ENCODE assay signal across 19 cellular contexts in the genomic region with DNA sequence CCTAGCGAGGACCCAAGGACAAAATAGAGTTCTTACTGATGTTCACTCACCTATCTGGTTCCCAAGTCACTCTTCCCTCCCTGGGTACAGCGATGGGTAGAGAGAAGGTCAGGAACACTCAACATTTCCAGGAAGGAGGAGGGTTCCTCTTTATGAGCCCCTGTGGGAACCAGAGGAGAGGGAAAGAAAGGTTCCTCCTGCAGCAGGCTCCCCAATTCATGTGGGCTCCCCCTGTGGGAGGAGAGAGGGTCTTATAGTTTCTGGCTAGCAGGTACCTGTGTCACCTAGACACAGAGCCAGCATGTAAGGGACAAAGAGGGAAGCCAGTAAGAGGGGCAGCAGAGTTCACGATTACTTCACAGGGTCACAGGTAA.
"Had no signal": no experiment of that assay in that cellular context is flagged by ENCODE, and none has a peak within 500 bp of the region (broad histone marks: within the 10 kb centered on the region; RNA-seq: fewer than 3 reads in every experiment).

No MANE protein-coding gene starts in this region.

- H3K4me1 ChIP-seq: gastrocnemius medialis, transverse colon, uterus had no signal

- H3K4me3 Mint-ChIP-seq: activated CD4-positive, alpha-beta T cell treated with anti-CD3 and anti-CD28 coated beads, Interleukin-2, amount 10 ng/mL, durations not matched to agents 24 days and 14 days; activated CD8-positive, alpha-beta T cell treated with anti-CD3 and anti-CD28 coated beads for 36 hours; activated T-helper 17 cell treated with anti-CD3 and anti-CD28 coated beads, Interleukin-2, amount 50 U/mL, for 72 hours; brain; central memory CD8-positive, alpha-beta T cell; neural crest cell; stimulated activated naive CD8-positive, alpha-beta T cell treated with anti-CD3 and anti-CD28 coated beads, Interleukin-15, Interleukin-2, amounts not matched to agents 100 ng/mL and 50 ng/mL, for 24 hours had no signal

- H3K4me3 ChIP-seq: coronary artery, gastrocnemius medialis, right atrium auricular region, transverse colon, uterus had no signal

- H3K27me3 ChIP-seq: gastrocnemius medialis, right atrium auricular region, transverse colon, uterus had no signal

- DNase-seq: activated CD4-positive, alpha-beta T cell treated with anti-CD3 and anti-CD28 coated beads, Interleukin-2, amount 10 ng/mL, durations not matched to agents 24 days and 14 days; activated CD4-positive, CD25-positive, alpha-beta regulatory T cell; activated CD8-positive, alpha-beta T cell treated with anti-CD3 and anti-CD28 coated beads for 36 hours; activated naive CD4-positive, alpha-beta T cell treated with Interleukin-2 at 50 U/mL for 16 hours; activated T-cell treated with anti-CD3 and anti-CD28 coated beads, Interleukin-2, amount 50 U/mL, for 1 hour; gastrocnemius medialis; kidney glomerular epithelial cell; left ventricle myocardium superior; T-helper 2 cell; transverse colon; uterus had no signal

- H3K27ac ChIP-seq: coronary artery, gastrocnemius medialis, right atrium auricular region, transverse colon, uterus had no signal

- H3K36me3 ChIP-seq: gastrocnemius medialis, transverse colon, uterus had no signal

- ATAC-seq: activated CD8-positive, alpha-beta T cell treated with anti-CD3 and anti-CD28 coated beads for 36 hours; activated T-helper 17 cell treated with anti-CD3 and anti-CD28 coated beads, Interleukin-2, amount 50 U/mL, for 72 hours; esophagus mucosa; gastrocnemius medialis had no signal

- H3K9me3 Mint-ChIP-seq: activated CD4-positive, alpha-beta T cell treated with anti-CD3 and anti-CD28 coated beads, Interleukin-2, amount 10 ng/mL, durations not matched to agents 24 days and 14 days; activated CD8-positive, alpha-beta T cell treated with anti-CD3 and anti-CD28 coated beads for 36 hours; central memory CD8-positive, alpha-beta T cell; stimulated activated naive CD8-positive, alpha-beta T cell treated with anti-CD3 and anti-CD28 coated beads, Interleukin-15, Interleukin-2, amounts not matched to agents 100 ng/mL and 50 ng/mL, for 24 hours had no signal

- H3K4me1 Mint-ChIP-seq: activated CD4-positive, alpha-beta T cell treated with anti-CD3 and anti-CD28 coated beads, Interleukin-2, amount 10 ng/mL, durations not matched to agents 24 days and 14 days; activated T-helper 17 cell treated with anti-CD3 and anti-CD28 coated beads, Interleukin-2, amount 50 U/mL, for 72 hours; central memory CD8-positive, alpha-beta T cell; neural crest cell had no signal

- H3K27me3 Mint-ChIP-seq: activated CD4-positive, alpha-beta T cell treated with anti-CD3 and anti-CD28 coated beads, Interleukin-2, amount 10 ng/mL, durations not matched to agents 24 days and 14 days; stimulated activated naive CD8-positive, alpha-beta T cell treated with anti-CD3 and anti-CD28 coated beads, Interleukin-15, Interleukin-2, amounts not matched to agents 100 ng/mL and 50 ng/mL, for 24 hours had no signal

- H3K27ac Mint-ChIP-seq: activated CD4-positive, alpha-beta T cell treated with anti-CD3 and anti-CD28 coated beads, Interleukin-2, amount 10 ng/mL, durations not matched to agents 24 days and 14 days; activated CD8-positive, alpha-beta T cell treated with anti-CD3 and anti-CD28 coated beads for 36 hours; activated T-helper 17 cell treated with anti-CD3 and anti-CD28 coated beads, Interleukin-2, amount 50 U/mL, for 72 hours; brain; stimulated activated naive CD8-positive, alpha-beta T cell treated with anti-CD3 and anti-CD28 coated beads, Interleukin-15, Interleukin-2, amounts not matched to agents 100 ng/mL and 50 ng/mL, for 24 hours had no signal

- H3K9me3 ChIP-seq: gastrocnemius medialis, right atrium auricular region, transverse colon, uterus had no signal
